25 cellular contexts compared by ENCODE assay signal in the genomic region with DNA sequence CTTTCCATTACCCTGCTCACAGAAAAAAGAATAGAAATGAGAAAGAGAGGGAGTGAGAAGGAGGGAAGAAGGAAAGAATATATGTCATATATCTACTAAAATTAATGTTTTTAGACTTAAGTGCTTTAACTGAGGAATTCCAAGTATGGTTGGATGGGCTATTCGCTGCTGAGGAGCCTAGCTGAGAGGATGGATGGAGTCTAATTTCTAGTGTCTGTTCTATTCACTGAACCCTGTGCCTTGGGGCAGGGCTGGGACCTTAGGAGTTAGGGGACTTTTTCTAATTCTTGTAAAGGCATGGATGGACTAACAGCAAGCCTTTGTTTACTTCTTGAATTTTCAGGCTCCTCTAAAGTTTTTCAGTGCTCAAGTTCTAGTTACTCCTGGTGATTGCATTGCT.
"Had no signal": no experiment of that assay in that cellular context is flagged by ENCODE, and none has a peak within 500 bp of the region (broad histone marks: within the 10 kb centered on the region; RNA-seq: fewer than 3 reads in every experiment).

No MANE protein-coding gene starts in this region.

- H3K27ac Mint-ChIP-seq: naive thymus-derived CD8-positive, alpha-beta T cell; progenitor cell of endocrine pancreas; stimulated activated naive B cell treated with anti-CD40 and anti-IgM and Interleukin-4, amounts not matched to agents 10 μg/mL and 1 μg/mL and 100 μg/mL, for 72 hours had no signal

- DNase-seq: hippocampal formation; left ventricle myocardium inferior; naive thymus-derived CD8-positive, alpha-beta T cell; occipital lobe; ovary; right lobe of liver; stimulated activated CD4-positive, alpha-beta T cell treated with anti-CD3 and anti-CD28 coated beads, Interleukin-12 subunit alpha, Interleukin-12 subunit beta, amount 100 ng/mL, for 4 hours; stimulated activated CD4-positive, alpha-beta T cell treated with anti-CD3 and anti-CD28 coated beads, Interleukin-15, amount 100 ng/mL, for 24 hours; stimulated activated CD4-positive, alpha-beta T cell treated with anti-CD3 and anti-CD28 coated beads, Interleukin-2, amount 100 ng/mL, for 24 hours; stimulated activated CD4-positive, alpha-beta T cell treated with anti-CD3 and anti-CD28 coated beads, Interleukin-4, amount 100 ng/mL, for 1 hour; stimulated activated naive B cell treated with anti-CD40 and anti-IgM and Interleukin-4, amounts not matched to agents 10 μg/mL and 1 μg/mL and 100 μg/mL, for 72 hours; stimulated activated naive CD8-positive, alpha-beta T cell treated with anti-CD3 and anti-CD28 coated beads, Interleukin-15, Interleukin-2, amounts not matched to agents 100 U/mL and 50 U/mL, for 24 hours; stomach; testis; thyroid gland; transverse colon; upper lobe of left lung had no signal

- H3K4me1 ChIP-seq: right atrium auricular region, right lobe of liver, stomach, testis, thyroid gland, transverse colon, upper lobe of left lung, vagina had no signal

- H3K27ac ChIP-seq: left ventricle myocardium inferior, neutrophil, ovary, right atrium auricular region, right lobe of liver, stomach, testis, thyroid gland, transverse colon, upper lobe of left lung, vagina had no signal

- H3K4me2 ChIP-seq: smooth muscle cell had no signal

- H3K9me3 ChIP-seq: left ventricle myocardium inferior, neutrophil, ovary, right atrium auricular region, right lobe of liver, stomach, testis, thyroid gland, transverse colon, upper lobe of left lung, vagina had no signal

- H3K36me3 ChIP-seq: ovary, right atrium auricular region, right lobe of liver, thyroid gland had no signal

- H3K4me3 ChIP-seq: left ventricle myocardium inferior, lung, ovary, right atrium auricular region, right lobe of liver, smooth muscle cell, stomach, testis, thyroid gland, transverse colon, upper lobe of left lung, vagina had no signal

- H3K27me3 ChIP-seq: neutrophil, ovary, right atrium auricular region, right lobe of liver, stomach, testis, thyroid gland, transverse colon, upper lobe of left lung, vagina had no signal

- H3K27me3 Mint-ChIP-seq: naive thymus-derived CD8-positive, alpha-beta T cell; progenitor cell of endocrine pancreas; stimulated activated naive B cell treated with anti-CD40 and anti-IgM and Interleukin-4, amounts not matched to agents 10 μg/mL and 1 μg/mL and 100 μg/mL, for 72 hours had no signal

- H3K4me1 Mint-ChIP-seq: stimulated activated naive B cell treated with anti-CD40 and anti-IgM and Interleukin-4, amounts not matched to agents 10 μg/mL and 1 μg/mL and 100 μg/mL, for 72 hours had no signal

- ATAC-seq: naive thymus-derived CD8-positive, alpha-beta T cell; right lobe of liver; stimulated activated naive B cell treated with anti-CD40 and anti-IgM and Interleukin-4, amounts not matched to agents 10 μg/mL and 1 μg/mL and 100 μg/mL, for 72 hours; stimulated activated naive CD8-positive, alpha-beta T cell treated with anti-CD3 and anti-CD28 coated beads, Interleukin-15, Interleukin-2, amounts not matched to agents 100 U/mL and 50 U/mL, for 24 hours had no signal

- H3K9me3 Mint-ChIP-seq: nephron had no signal

- H3K4me3 Mint-ChIP-seq: naive thymus-derived CD8-positive, alpha-beta T cell; nephron; neural crest cell; stimulated activated naive B cell treated with anti-CD40 and anti-IgM and Interleukin-4, amounts not matched to agents 10 μg/mL and 1 μg/mL and 100 μg/mL, for 72 hours had no signal
